ENCODE assay signal across 1 cellular context in the genomic region with DNA sequence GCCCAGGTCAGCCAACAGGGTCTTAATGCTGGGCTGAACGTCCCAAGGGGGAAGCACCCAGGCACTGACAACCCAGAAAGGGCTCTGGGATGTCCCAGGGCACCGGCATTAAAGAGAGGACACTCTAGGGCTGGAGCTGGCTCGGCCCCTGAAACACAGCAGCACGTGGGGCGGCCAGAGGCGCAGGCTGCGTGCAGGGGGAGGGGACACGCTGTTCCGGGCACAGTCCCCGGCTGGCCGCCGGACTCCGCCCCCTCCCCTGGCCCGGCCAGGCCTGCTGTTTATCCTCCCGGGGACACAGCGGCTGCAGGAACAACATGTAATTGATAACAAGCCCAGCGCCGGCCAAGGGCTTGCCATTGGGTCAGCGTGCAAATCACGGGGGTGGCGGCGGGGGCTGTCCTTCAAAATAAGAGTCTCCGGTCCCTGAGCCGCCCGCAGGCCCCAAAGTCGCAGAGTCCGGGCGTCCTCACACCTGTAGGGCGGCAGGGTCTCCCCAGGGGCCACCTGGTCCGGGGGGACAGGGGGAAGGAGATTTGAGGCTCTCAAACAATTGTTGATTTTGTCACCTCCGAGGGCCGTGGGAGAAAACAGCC.
TF ChIP-seq lines count a peak whose summit lies in the region.

No MANE protein-coding gene starts in this region.

TF ChIP-seq in K562, 482 proteins besides CTCF, POLR2A, EP300 and RAD21 (continued from another document and continues in another):
- TF ChIP-seq, protein P1, sequence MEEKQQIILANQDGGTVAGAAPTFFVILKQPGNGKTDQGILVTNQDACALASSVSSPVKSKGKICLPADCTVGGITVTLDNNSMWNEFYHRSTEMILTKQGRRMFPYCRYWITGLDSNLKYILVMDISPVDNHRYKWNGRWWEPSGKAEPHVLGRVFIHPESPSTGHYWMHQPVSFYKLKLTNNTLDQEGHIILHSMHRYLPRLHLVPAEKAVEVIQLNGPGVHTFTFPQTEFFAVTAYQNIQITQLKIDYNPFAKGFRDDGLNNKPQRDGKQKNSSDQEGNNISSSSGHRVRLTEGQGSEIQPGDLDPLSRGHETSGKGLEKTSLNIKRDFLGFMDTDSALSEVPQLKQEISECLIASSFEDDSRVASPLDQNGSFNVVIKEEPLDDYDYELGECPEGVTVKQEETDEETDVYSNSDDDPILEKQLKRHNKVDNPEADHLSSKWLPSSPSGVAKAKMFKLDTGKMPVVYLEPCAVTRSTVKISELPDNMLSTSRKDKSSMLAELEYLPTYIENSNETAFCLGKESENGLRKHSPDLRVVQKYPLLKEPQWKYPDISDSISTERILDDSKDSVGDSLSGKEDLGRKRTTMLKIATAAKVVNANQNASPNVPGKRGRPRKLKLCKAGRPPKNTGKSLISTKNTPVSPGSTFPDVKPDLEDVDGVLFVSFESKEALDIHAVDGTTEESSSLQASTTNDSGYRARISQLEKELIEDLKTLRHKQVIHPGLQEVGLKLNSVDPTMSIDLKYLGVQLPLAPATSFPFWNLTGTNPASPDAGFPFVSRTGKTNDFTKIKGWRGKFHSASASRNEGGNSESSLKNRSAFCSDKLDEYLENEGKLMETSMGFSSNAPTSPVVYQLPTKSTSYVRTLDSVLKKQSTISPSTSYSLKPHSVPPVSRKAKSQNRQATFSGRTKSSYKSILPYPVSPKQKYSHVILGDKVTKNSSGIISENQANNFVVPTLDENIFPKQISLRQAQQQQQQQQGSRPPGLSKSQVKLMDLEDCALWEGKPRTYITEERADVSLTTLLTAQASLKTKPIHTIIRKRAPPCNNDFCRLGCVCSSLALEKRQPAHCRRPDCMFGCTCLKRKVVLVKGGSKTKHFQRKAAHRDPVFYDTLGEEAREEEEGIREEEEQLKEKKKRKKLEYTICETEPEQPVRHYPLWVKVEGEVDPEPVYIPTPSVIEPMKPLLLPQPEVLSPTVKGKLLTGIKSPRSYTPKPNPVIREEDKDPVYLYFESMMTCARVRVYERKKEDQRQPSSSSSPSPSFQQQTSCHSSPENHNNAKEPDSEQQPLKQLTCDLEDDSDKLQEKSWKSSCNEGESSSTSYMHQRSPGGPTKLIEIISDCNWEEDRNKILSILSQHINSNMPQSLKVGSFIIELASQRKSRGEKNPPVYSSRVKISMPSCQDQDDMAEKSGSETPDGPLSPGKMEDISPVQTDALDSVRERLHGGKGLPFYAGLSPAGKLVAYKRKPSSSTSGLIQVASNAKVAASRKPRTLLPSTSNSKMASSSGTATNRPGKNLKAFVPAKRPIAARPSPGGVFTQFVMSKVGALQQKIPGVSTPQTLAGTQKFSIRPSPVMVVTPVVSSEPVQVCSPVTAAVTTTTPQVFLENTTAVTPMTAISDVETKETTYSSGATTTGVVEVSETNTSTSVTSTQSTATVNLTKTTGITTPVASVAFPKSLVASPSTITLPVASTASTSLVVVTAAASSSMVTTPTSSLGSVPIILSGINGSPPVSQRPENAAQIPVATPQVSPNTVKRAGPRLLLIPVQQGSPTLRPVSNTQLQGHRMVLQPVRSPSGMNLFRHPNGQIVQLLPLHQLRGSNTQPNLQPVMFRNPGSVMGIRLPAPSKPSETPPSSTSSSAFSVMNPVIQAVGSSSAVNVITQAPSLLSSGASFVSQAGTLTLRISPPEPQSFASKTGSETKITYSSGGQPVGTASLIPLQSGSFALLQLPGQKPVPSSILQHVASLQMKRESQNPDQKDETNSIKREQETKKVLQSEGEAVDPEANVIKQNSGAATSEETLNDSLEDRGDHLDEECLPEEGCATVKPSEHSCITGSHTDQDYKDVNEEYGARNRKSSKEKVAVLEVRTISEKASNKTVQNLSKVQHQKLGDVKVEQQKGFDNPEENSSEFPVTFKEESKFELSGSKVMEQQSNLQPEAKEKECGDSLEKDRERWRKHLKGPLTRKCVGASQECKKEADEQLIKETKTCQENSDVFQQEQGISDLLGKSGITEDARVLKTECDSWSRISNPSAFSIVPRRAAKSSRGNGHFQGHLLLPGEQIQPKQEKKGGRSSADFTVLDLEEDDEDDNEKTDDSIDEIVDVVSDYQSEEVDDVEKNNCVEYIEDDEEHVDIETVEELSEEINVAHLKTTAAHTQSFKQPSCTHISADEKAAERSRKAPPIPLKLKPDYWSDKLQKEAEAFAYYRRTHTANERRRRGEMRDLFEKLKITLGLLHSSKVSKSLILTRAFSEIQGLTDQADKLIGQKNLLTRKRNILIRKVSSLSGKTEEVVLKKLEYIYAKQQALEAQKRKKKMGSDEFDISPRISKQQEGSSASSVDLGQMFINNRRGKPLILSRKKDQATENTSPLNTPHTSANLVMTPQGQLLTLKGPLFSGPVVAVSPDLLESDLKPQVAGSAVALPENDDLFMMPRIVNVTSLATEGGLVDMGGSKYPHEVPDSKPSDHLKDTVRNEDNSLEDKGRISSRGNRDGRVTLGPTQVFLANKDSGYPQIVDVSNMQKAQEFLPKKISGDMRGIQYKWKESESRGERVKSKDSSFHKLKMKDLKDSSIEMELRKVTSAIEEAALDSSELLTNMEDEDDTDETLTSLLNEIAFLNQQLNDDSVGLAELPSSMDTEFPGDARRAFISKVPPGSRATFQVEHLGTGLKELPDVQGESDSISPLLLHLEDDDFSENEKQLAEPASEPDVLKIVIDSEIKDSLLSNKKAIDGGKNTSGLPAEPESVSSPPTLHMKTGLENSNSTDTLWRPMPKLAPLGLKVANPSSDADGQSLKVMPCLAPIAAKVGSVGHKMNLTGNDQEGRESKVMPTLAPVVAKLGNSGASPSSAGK (IDR thresholded peaks at IDR 0.05): peak; percentile 78
- TF ChIP-seq MBD1 (CRISPR knock-in tag; IDR thresholded peaks at IDR 0.05) (no peak), PKNOX1 (IDR thresholded peaks at IDR 0.05) (0 out of 2 replicates have a peak, but pooled peaks have one; percentile 29), ZNF41 (CRISPR knock-in tag; conservative IDR thresholded peaks at IDR 0.05) (no peak), ATF7 (IDR thresholded peaks at IDR 0.05) (peak; percentile 47; the same call in 1 of the 2 replicates), SMAD2 (IDR thresholded peaks at IDR 0.05; ENCODE audit: low read depth, low read length) (no peak), BHLHE40 (IDR thresholded peaks at IDR 0.05; ENCODE audit: low read length) (peak; percentile 84), LCOR (CRISPR knock-in tag; IDR thresholded peaks at IDR 0.05) (0 out of 2 replicates have a peak, but pooled peaks have one; percentile 26), NR2F6 (CRISPR knock-in tag; IDR thresholded peaks at IDR 0.05) (no peak), ZNF561 (CRISPR knock-in tag; conservative IDR thresholded peaks at IDR 0.05) (no peak), NCOR1 (IDR thresholded peaks at IDR 0.05) (peak; percentile 36; the same call in 1 of the 2 replicates), COPS2 (conservative IDR thresholded peaks at IDR 0.05) (no peak), NFE2L1 (tag; IDR thresholded peaks at IDR 0.05; ENCODE audit: borderline replicate concordance, low read depth) (no peak), KLF6 (CRISPR knock-in tag; IDR thresholded peaks at IDR 0.05; ENCODE audit: borderline replicate concordance) (no peak), TOE1 (IDR thresholded peaks at IDR 0.05; ENCODE audit: borderline replicate concordance) (peak; percentile 81; the same call in 1 of the 2 replicates), TOE1 (CRISPR knock-in tag; IDR thresholded peaks at IDR 0.05; ENCODE audit: borderline replicate concordance, low read depth) (no peak), TEAD2 (tag; IDR thresholded peaks at IDR 0.05) (no peak), RAD51 (IDR thresholded peaks at IDR 0.05; ENCODE audit: borderline replicate concordance, low read depth) (peak; percentile 50; the same call in 1 of the 2 replicates), ELF1 (tag; IDR thresholded peaks at IDR 0.05) (no peak)
- TF ChIP-seq, protein P2, sequence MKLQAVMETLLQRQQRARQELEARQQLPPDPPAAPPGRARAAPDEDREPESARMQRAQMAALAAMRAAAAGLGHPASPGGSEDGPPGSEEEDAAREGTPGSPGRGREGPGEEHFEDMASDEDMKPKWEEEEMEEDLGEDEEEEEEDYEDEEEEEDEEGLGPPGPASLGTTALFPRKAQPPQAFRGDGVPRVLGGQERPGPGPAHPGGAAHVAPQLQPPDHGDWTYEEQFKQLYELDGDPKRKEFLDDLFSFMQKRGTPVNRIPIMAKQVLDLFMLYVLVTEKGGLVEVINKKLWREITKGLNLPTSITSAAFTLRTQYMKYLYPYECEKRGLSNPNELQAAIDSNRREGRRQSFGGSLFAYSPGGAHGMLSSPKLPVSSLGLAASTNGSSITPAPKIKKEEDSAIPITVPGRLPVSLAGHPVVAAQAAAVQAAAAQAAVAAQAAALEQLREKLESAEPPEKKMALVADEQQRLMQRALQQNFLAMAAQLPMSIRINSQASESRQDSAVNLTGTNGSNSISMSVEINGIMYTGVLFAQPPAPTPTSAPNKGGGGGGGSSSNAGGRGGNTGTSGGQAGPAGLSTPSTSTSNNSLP (IDR thresholded peaks at IDR 0.05; ENCODE audit: borderline replicate concordance, low read depth, low read length): no peak
- TF ChIP-seq, protein P3, sequence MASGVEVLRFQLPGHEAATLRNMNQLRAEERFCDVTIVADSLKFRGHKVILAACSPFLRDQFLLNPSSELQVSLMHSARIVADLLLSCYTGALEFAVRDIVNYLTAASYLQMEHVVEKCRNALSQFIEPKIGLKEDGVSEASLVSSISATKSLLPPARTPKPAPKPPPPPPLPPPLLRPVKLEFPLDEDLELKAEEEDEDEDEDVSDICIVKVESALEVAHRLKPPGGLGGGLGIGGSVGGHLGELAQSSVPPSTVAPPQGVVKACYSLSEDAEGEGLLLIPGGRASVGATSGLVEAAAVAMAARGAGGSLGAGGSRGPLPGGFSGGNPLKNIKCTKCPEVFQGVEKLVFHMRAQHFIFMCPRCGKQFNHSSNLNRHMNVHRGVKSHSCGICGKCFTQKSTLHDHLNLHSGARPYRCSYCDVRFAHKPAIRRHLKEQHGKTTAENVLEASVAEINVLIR (CRISPR knock-in tag; IDR thresholded peaks at IDR 0.05): no peak
- TF ChIP-seq, protein P4, sequence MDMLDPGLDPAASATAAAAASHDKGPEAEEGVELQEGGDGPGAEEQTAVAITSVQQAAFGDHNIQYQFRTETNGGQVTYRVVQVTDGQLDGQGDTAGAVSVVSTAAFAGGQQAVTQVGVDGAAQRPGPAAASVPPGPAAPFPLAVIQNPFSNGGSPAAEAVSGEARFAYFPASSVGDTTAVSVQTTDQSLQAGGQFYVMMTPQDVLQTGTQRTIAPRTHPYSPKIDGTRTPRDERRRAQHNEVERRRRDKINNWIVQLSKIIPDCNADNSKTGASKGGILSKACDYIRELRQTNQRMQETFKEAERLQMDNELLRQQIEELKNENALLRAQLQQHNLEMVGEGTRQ (CRISPR knock-in tag; IDR thresholded peaks at IDR 0.05): peak; percentile 77
- TF ChIP-seq, protein P5, sequence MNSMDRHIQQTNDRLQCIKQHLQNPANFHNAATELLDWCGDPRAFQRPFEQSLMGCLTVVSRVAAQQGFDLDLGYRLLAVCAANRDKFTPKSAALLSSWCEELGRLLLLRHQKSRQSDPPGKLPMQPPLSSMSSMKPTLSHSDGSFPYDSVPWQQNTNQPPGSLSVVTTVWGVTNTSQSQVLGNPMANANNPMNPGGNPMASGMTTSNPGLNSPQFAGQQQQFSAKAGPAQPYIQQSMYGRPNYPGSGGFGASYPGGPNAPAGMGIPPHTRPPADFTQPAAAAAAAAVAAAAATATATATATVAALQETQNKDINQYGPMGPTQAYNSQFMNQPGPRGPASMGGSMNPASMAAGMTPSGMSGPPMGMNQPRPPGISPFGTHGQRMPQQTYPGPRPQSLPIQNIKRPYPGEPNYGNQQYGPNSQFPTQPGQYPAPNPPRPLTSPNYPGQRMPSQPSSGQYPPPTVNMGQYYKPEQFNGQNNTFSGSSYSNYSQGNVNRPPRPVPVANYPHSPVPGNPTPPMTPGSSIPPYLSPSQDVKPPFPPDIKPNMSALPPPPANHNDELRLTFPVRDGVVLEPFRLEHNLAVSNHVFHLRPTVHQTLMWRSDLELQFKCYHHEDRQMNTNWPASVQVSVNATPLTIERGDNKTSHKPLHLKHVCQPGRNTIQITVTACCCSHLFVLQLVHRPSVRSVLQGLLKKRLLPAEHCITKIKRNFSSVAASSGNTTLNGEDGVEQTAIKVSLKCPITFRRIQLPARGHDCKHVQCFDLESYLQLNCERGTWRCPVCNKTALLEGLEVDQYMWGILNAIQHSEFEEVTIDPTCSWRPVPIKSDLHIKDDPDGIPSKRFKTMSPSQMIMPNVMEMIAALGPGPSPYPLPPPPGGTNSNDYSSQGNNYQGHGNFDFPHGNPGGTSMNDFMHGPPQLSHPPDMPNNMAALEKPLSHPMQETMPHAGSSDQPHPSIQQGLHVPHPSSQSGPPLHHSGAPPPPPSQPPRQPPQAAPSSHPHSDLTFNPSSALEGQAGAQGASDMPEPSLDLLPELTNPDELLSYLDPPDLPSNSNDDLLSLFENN (IDR thresholded peaks at IDR 0.05; ENCODE audit: low read depth in 2 of 2, low read length in 2 of 2): no peak
- TF ChIP-seq, protein P6, sequence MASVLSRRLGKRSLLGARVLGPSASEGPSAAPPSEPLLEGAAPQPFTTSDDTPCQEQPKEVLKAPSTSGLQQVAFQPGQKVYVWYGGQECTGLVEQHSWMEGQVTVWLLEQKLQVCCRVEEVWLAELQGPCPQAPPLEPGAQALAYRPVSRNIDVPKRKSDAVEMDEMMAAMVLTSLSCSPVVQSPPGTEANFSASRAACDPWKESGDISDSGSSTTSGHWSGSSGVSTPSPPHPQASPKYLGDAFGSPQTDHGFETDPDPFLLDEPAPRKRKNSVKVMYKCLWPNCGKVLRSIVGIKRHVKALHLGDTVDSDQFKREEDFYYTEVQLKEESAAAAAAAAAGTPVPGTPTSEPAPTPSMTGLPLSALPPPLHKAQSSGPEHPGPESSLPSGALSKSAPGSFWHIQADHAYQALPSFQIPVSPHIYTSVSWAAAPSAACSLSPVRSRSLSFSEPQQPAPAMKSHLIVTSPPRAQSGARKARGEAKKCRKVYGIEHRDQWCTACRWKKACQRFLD (CRISPR knock-in tag; IDR thresholded peaks at IDR 0.05): 0 out of 2 replicates have a peak, but pooled peaks have one; percentile 27
